In genomic region chr5:81534481-81534840, GRCh38 we compare ENCODE assay signal across 23 cellular contexts.
DNase-seq lines count a peak whose midpoint lies in the region; ATAC-seq lines count a peak whose summit lies in the region.
"Had no signal": no experiment of that assay in that cellular context is flagged by ENCODE, and none has a peak within 500 bp of the region (broad histone marks: within the 10 kb centered on the region; RNA-seq: fewer than 3 reads in every experiment).

No MANE protein-coding gene starts in this region.

- in situ Hi-C loops in GM23248 (cut with MboI) = no loop called here

- no peaks in the 10 kb centered on the region for H4K20me1 ChIP-seq in GM23248 (ENCODE audit: insufficient read depth)

- H3K4me1 ChIP-seq in GM23248 (ENCODE audit: insufficient read depth) = no peaks in the 10 kb centered on the region
- H3K4me1 ChIP-seq: colonic mucosa had no signal

- H3K27ac Mint-ChIP-seq in activated naive CD8-positive, alpha-beta T cell = peak overlapping the region; percentile 85
- no peak overlapping the region for H3K27ac Mint-ChIP-seq in activated naive CD8-positive, alpha-beta T cell treated with anti-CD3 and anti-CD28 coated beads, Interleukin-2, amount 50 U/mL, for 24 hours
- H3K27ac Mint-ChIP-seq: activated T-helper 2 cell treated with anti-CD3 and anti-CD28 coated beads, Interferon-gamma antibody, Interleukin-2, Interleukin-4, amounts not matched to agents 10 μg/mL and 5 μg/mL and 100 μg/mL, durations not matched to agents 14 hours and 24 hours and 36 hours; type B pancreatic cell had no signal

- H3K27ac ChIP-seq in GM23248 = no peak overlapping the region
- H3K27ac ChIP-seq: brain microvascular endothelial cell, colonic mucosa, right atrium auricular region had no signal

- no peak for DNase-seq in activated naive CD8-positive, alpha-beta T cell treated with anti-CD3 and anti-CD28 coated beads, Interleukin-2, amount 50 U/mL, for 24 hours
- DNase-seq in SKM-1 (lab: John Stamatoyannopoulos, UW; ENCODE audit: unreplicated experiment) (peak; percentile 8), fibroblast of gingiva (ENCODE audit: low read depth) (peak; percentile 3), midbrain (lab: John Stamatoyannopoulos, UW) (no peak), GM23248 (no peak)
- DNase-seq: activated CD4-positive, alpha-beta T cell treated with anti-CD3 and anti-CD28 coated beads for 1 hour; brain microvascular endothelial cell; colonic mucosa; heart right ventricle; mesendoderm; MM.1S; naive B cell; NCI-H1694; NCI-H2171; NCI-H526; stimulated activated CD4-positive, alpha-beta T cell treated with anti-CD3 and anti-CD28 coated beads, Interleukin-15, amount 100 ng/mL, for 24 hours; stimulated activated CD8-positive, alpha-beta memory T cell treated with anti-CD3 and anti-CD28 coated beads, Interleukin-4, amount 100 ng/mL, for 48 hours had no signal

- no peaks in the 10 kb centered on the region for H3F3A ChIP-seq in GM23248 (ENCODE audit: insufficient read depth)

- H3K79me2 ChIP-seq in GM23248 (ENCODE audit: insufficient read depth) = no peaks in the 10 kb centered on the region

- H3K9ac ChIP-seq in GM23248 = no peak overlapping the region

- H3K9me2 ChIP-seq in GM23248 (ENCODE audit: insufficient read depth) = no peaks in the 10 kb centered on the region

- no peak overlapping the region for H3K4me2 ChIP-seq in GM23248 (ENCODE audit: unreplicated experiment)

- WGBS in GM23248 (ENCODE audit: low coverage in 1 of 2, low lambda C conversion rate in 2 of 2, missing lambda C conversion rate in 2 of 2), 2 experiments = 54 to 64% methylated on average over 1 of the region's 1 CpG

- H3K27me3 Mint-ChIP-seq in activated naive CD8-positive, alpha-beta T cell = no peaks in the 10 kb centered on the region
- H3K27me3 Mint-ChIP-seq in activated naive CD8-positive, alpha-beta T cell treated with anti-CD3 and anti-CD28 coated beads, Interleukin-2, amount 50 U/mL, for 24 hours = no peaks in the 10 kb centered on the region
- H3K27me3 Mint-ChIP-seq: naive B cell, type B pancreatic cell had no signal

- peaks cover 78% of the 10 kb centered on the region for H3K4me1 Mint-ChIP-seq in activated naive CD8-positive, alpha-beta T cell (ENCODE audit: low read depth)
- H3K4me1 Mint-ChIP-seq in activated naive CD8-positive, alpha-beta T cell treated with anti-CD3 and anti-CD28 coated beads, Interleukin-2, amount 50 U/mL, for 24 hours = peaks cover 44% of the 10 kb centered on the region

- ATAC-seq in activated naive CD8-positive, alpha-beta T cell treated with anti-CD3 and anti-CD28 coated beads, Interleukin-2, amount 50 U/mL, for 24 hours = no peak
- ATAC-seq in HG02642 (IDR thresholded peaks at IDR 0.05; ENCODE audit: poor library complexity, unreplicated experiment) = no peak
- no peak for ATAC-seq in GM21619 (IDR thresholded peaks at IDR 0.05; ENCODE audit: unreplicated experiment)

- no peak overlapping the region for H2AFZ ChIP-seq in GM23248

- peaks cover 9% of the 10 kb centered on the region for H3K36me3 Mint-ChIP-seq in activated naive CD8-positive, alpha-beta T cell
- peaks cover 5% of the 10 kb centered on the region for H3K36me3 Mint-ChIP-seq in activated naive CD8-positive, alpha-beta T cell treated with anti-CD3 and anti-CD28 coated beads, Interleukin-2, amount 50 U/mL, for 24 hours (ENCODE audit: low read depth)

- H3K9me3 Mint-ChIP-seq in activated naive CD8-positive, alpha-beta T cell (ENCODE audit: low read depth) = no peaks in the 10 kb centered on the region
- no peaks in the 10 kb centered on the region for H3K9me3 Mint-ChIP-seq in activated naive CD8-positive, alpha-beta T cell treated with anti-CD3 and anti-CD28 coated beads, Interleukin-2, amount 50 U/mL, for 24 hours
- H3K9me3 Mint-ChIP-seq: naive B cell had no signal

- no peaks in the 10 kb centered on the region for H3K36me3 ChIP-seq in GM23248 (ENCODE audit: low read depth)
- H3K36me3 ChIP-seq: brain microvascular endothelial cell, colonic mucosa, right atrium auricular region had no signal

- H3K9me3 ChIP-seq in GM23248 (ENCODE audit: low read depth) = no peaks in the 10 kb centered on the region
- H3K9me3 ChIP-seq: colonic mucosa, heart right ventricle, right atrium auricular region had no signal

- peak overlapping the region; percentile 2 for H3K4me3 Mint-ChIP-seq in activated naive CD8-positive, alpha-beta T cell
- H3K4me3 Mint-ChIP-seq in activated naive CD8-positive, alpha-beta T cell treated with anti-CD3 and anti-CD28 coated beads, Interleukin-2, amount 50 U/mL, for 24 hours = no peak overlapping the region
- H3K4me3 Mint-ChIP-seq: naive B cell, type B pancreatic cell had no signal

- H3K4me3 ChIP-seq in GM23248 = no peak overlapping the region
- H3K4me3 ChIP-seq: colonic mucosa, heart right ventricle, right atrium auricular region had no signal

- H3K27me3 ChIP-seq in GM23248 (replicated peaks; ENCODE audit: insufficient read depth) = no peaks in the 10 kb centered on the region
- H3K27me3 ChIP-seq: brain microvascular endothelial cell, colonic mucosa, heart right ventricle, right atrium auricular region had no signal

Comparison
In these comparisons a context has a peak if more than half of its experiments do, and no peak if none do; other contexts are left out.
1. DNase-seq: peak in SKM-1 (single experiment) and fibroblast of gingiva (single experiment); none in activated naive CD8-positive, alpha-beta T cell treated with anti-CD3 and anti-CD28 coated beads, Interleukin-2, amount 50 U/mL, for 24 hours (single experiment), midbrain (single experiment) and GM23248 (single experiment).